20 cellular contexts compared by ENCODE assay signal in the genomic region with DNA sequence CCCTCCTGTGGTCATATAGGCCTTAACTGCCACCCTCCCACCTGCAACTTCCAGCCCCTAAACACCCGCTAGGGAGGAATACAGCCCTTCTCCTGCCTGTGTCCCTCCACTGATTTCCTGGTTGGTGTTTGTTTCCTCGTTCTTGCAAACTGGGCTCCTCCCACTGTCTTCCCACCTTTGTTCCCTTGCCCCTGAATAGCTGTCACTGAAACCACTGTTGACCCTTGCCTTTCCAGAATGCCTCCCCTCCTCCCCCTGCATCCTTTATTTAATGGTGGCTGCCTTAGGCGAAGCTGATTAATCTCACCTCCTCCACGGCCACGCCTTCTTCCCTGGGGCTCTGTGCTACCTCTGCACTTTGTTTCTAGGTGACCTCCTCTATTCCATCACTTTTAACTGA.
DNase-seq lines count a peak whose midpoint lies in the region; TF ChIP-seq lines count a peak whose summit lies in the region.
"Had no signal": no experiment of that assay in that cellular context is flagged by ENCODE, and none has a peak within 500 bp of the region (broad histone marks: within the 10 kb centered on the region; RNA-seq: fewer than 3 reads in every experiment).

No MANE protein-coding gene starts in this region.

- H3K27ac Mint-ChIP-seq in endodermal cell (peak overlapping the region; percentile 23), nephron (peak overlapping the region; percentile 10 to 92 (median 73))
- H3K27ac Mint-ChIP-seq in activated CD4-positive, alpha-beta memory T cell treated with anti-CD3 and anti-CD28 coated beads for 36 hours, result no peak overlapping the region
- H3K27ac Mint-ChIP-seq: activated CD8-positive, alpha-beta T cell treated with anti-CD3 and anti-CD28 coated beads, Interleukin-2, amount 10 ng/mL, durations not matched to agents 7 days and 5 days; activated naive CD8-positive, alpha-beta T cell treated with anti-CD3 and anti-CD28 coated beads, Interleukin-2, amount 50 U/mL, for 24 hours had no signal

- intact Hi-C loops in activated CD4-positive, alpha-beta memory T cell treated with anti-CD3 and anti-CD28 coated beads for 36 hours (cut with micrococcal nuclease), result no loop called here

- DNase-seq in DMS153 (lab: John Stamatoyannopoulos, UW) (peak; percentile 42), DMS153 treated with DMSO at 0.1 percent for 48 hours (lab: John Stamatoyannopoulos, UW; ENCODE audit: unreplicated experiment) (no peak), endodermal cell (peak; percentile 69), SHP77 (lab: John Stamatoyannopoulos, UW) (no peak), ureter (ENCODE audit: low spot score) (no peak)
- DNase-seq in activated CD4-positive, alpha-beta T cell treated with anti-CD3 and anti-CD28 coated beads for 1 hour, result no peak
- no peak for DNase-seq in activated CD4-positive, alpha-beta memory T cell treated with anti-CD3 and anti-CD28 coated beads for 36 hours
- DNase-seq: activated CD8-positive, alpha-beta T cell treated with anti-CD3 and anti-CD28 coated beads, Interleukin-2, amount 10 ng/mL, durations not matched to agents 7 days and 5 days; activated gamma-delta T cell; activated naive CD8-positive, alpha-beta T cell treated with anti-CD3 and anti-CD28 coated beads, Interleukin-2, amount 50 U/mL, for 24 hours; cerebellar nuclear complex; DND-41; hypothalamus; kidney; mammary epithelial cell; NCI-H1417 treated with DMSO at 0.1 percent for 48 hours; NCI-H524; pancreas had no signal

- no peak overlapping the region for H3K27ac ChIP-seq in endodermal cell (ENCODE audit: low read depth, low read length)
- H3K27ac ChIP-seq: 22Rv1, pancreas had no signal

- H3K4me3 Mint-ChIP-seq in endodermal cell, result no peak overlapping the region
- H3K4me3 Mint-ChIP-seq in nephron, result no peak overlapping the region
- no peak overlapping the region for H3K4me3 Mint-ChIP-seq in activated CD4-positive, alpha-beta memory T cell treated with anti-CD3 and anti-CD28 coated beads for 36 hours
- H3K4me3 Mint-ChIP-seq: activated CD8-positive, alpha-beta T cell treated with anti-CD3 and anti-CD28 coated beads, Interleukin-2, amount 10 ng/mL, durations not matched to agents 7 days and 5 days; activated naive CD8-positive, alpha-beta T cell treated with anti-CD3 and anti-CD28 coated beads, Interleukin-2, amount 50 U/mL, for 24 hours had no signal

- WGBS in endodermal cell (ENCODE audit: insufficient coverage in 1 of 2, insufficient read length in 1 of 2), 2 experiments, result 45 to 59% methylated on average over 4 to 5 of the region's 5 CpGs

- H3K27me3 ChIP-seq in endodermal cell (ENCODE audit: control insufficient read depth, insufficient read depth, low read length, poor library complexity, severe bottlenecking), result no peaks in the 10 kb centered on the region
- H3K27me3 ChIP-seq: pancreas had no signal

- H3K9ac ChIP-seq in endodermal cell (ENCODE audit: extremely low read depth, low read length, poor library complexity, severe bottlenecking), result no peak overlapping the region

- H3K36me3 ChIP-seq in endodermal cell (ENCODE audit: control insufficient read depth, insufficient read depth, low read length), result no peaks in the 10 kb centered on the region
- H3K36me3 ChIP-seq: pancreas had no signal

- H3K4me1 Mint-ChIP-seq in endodermal cell (peaks cover 12% of the 10 kb centered on the region), nephron (peaks cover 34% of the 10 kb centered on the region)
- H3K4me1 Mint-ChIP-seq in activated CD4-positive, alpha-beta memory T cell treated with anti-CD3 and anti-CD28 coated beads for 36 hours (ENCODE audit: low read depth), result no peaks in the 10 kb centered on the region
- H3K4me1 Mint-ChIP-seq: activated naive CD8-positive, alpha-beta T cell treated with anti-CD3 and anti-CD28 coated beads, Interleukin-2, amount 50 U/mL, for 24 hours had no signal

- CTCF ChIA-PET in activated CD4-positive, alpha-beta memory T cell treated with anti-CD3 and anti-CD28 coated beads for 36 hours (lab: Charles Lee), result no interaction called here

- TF ChIP-seq CTCF in endodermal cell (conservative IDR thresholded peaks at IDR 0.05) (no peak), nephron (IDR thresholded peaks at IDR 0.05; ENCODE audit: unreplicated experiment in 3 of 3) (no peak)

- H3K9me3 Mint-ChIP-seq in endodermal cell (no peaks in the 10 kb centered on the region), nephron (no peaks in the 10 kb centered on the region)
- H3K9me3 Mint-ChIP-seq in activated CD4-positive, alpha-beta memory T cell treated with anti-CD3 and anti-CD28 coated beads for 36 hours, result peaks cover 3% of the 10 kb centered on the region

- H3K4me1 ChIP-seq in endodermal cell (ENCODE audit: control insufficient read depth, insufficient read depth, low read length), result no peaks in the 10 kb centered on the region
- H3K4me1 ChIP-seq: pancreas had no signal

- H3K36me3 Mint-ChIP-seq in endodermal cell (ENCODE audit: low read depth) (no peaks in the 10 kb centered on the region), nephron (ENCODE audit: low read depth) (no peaks in the 10 kb centered on the region)
- H3K36me3 Mint-ChIP-seq in activated CD4-positive, alpha-beta memory T cell treated with anti-CD3 and anti-CD28 coated beads for 36 hours, result no peaks in the 10 kb centered on the region

- peaks cover 1% of the 10 kb centered on the region for H3K27me3 Mint-ChIP-seq in endodermal cell (ENCODE audit: insufficient read depth)
- no peaks in the 10 kb centered on the region for H3K27me3 Mint-ChIP-seq in nephron (ENCODE audit: low read depth)
- H3K27me3 Mint-ChIP-seq in activated CD4-positive, alpha-beta memory T cell treated with anti-CD3 and anti-CD28 coated beads for 36 hours, result no peaks in the 10 kb centered on the region

- no peak overlapping the region for H3K4me3 ChIP-seq in endodermal cell (ENCODE audit: low read length)
- H3K4me3 ChIP-seq: pancreas had no signal

- H3K9me3 ChIP-seq in endodermal cell (ENCODE audit: control insufficient read depth, low read length), result no peaks in the 10 kb centered on the region
- H3K9me3 ChIP-seq: pancreas had no signal

- POLR2A ChIA-PET in activated CD4-positive, alpha-beta memory T cell treated with anti-CD3 and anti-CD28 coated beads for 36 hours (lab: Charles Lee), result no interaction called here

Comparison
In these comparisons a context has a peak if more than half of its experiments do, and no peak if none do; other contexts are left out.
1. DNase-seq: peak in DMS153 (single experiment) and endodermal cell (single experiment); none in DMS153 treated with DMSO at 0.1 percent for 48 hours (single experiment), activated CD4-positive, alpha-beta T cell treated with anti-CD3 and anti-CD28 coated beads for 1 hour (single experiment), SHP77 (0 of 2), activated CD4-positive, alpha-beta memory T cell treated with anti-CD3 and anti-CD28 coated beads for 36 hours (single experiment) and ureter (single experiment).